20 cellular contexts compared by ENCODE assay signal in the genomic region with DNA sequence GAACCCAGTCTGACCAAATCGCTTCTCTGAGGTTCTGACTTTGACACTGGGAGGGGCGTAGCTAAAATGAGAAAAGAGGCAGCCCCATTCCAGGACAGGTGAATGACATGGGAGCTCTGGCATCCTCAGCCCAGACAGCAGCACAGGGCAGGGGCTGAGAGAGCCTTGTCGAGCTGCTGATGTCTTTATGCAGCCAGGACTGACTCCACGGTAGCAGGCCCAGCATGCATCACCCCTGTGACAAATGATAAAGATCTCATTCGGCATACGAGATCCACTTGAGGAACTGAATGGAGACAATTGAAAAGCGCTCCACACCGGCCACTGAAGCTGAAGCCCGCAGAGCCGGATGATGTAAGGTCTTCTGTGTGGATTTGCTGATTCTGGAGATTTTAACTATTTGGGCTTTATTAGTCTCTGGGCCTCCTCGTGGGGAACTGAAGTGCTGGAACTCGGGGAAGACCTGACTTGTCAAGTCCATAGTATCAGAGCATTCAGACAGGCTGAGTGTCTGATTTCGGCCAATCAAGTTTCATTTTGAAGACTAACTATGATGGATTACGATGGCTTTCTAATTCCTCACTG.
"Had no signal": no experiment of that assay in that cellular context is flagged by ENCODE, and none has a peak within 500 bp of the region (broad histone marks: within the 10 kb centered on the region; RNA-seq: fewer than 3 reads in every experiment).

No MANE protein-coding gene starts in this region.

- H3K4me3 ChIP-seq: coronary artery, lower lobe of right lung, spleen, testis had no signal

- H3K4me1 ChIP-seq: lower lobe of right lung, spleen, testis had no signal

- DNase-seq: activated CD4-positive, alpha-beta T cell treated with anti-CD3 and anti-CD28 coated beads for 1 hour; activated CD8-positive, alpha-beta memory T cell treated with anti-CD3 and anti-CD28 coated beads for 24 hours; activated CD8-positive, alpha-beta memory T cell treated with anti-CD3 and anti-CD28 coated beads, Interleukin-2, amount 50 U/mL, for 48 hours; activated effector memory CD4-positive, alpha-beta T cell treated with Interleukin-2 at 50 U/mL for 16 hours; activated naive CD4-positive, alpha-beta T cell treated with anti-CD3 and anti-CD28 coated beads, Interleukin-2, amount 10 ng/mL, durations not matched to agents 7 days and 5 days; activated naive CD8-positive, alpha-beta T cell treated with anti-CD3 and anti-CD28 coated beads, Interleukin-2, amount 50 U/mL, for 24 hours; activated T-cell treated with anti-CD3 and anti-CD28 coated beads, Interleukin-2, amount 50 U/mL, for 48 hours; aorta; foreskin melanocyte; glutamatergic neuron; hypothalamus; lower lobe of right lung; nucleus accumbens; spleen; stimulated activated CD4-positive, alpha-beta T cell treated with anti-CD3 and anti-CD28 coated beads, Interleukin-4, amount 100 ng/mL, for 4 hours; testis; WERI-Rb-1 had no signal

- H3K36me3 ChIP-seq: lower lobe of right lung, spleen, WERI-Rb-1 had no signal

- H3K9me3 ChIP-seq: lower lobe of right lung, spleen, testis had no signal

- H3K27me3 ChIP-seq: testis had no signal

- H3K27ac ChIP-seq: coronary artery, spleen, testis, WERI-Rb-1 had no signal

- FAIRE-seq: keratinocyte had no signal

- ATAC-seq: activated naive CD8-positive, alpha-beta T cell treated with anti-CD3 and anti-CD28 coated beads, Interleukin-2, amount 50 U/mL, for 24 hours; stimulated activated memory B cell treated with anti-CD40 and anti-IgM and Interleukin-4, amounts not matched to agents 10 μg/mL and 1 μg/mL and 100 μg/mL, for 72 hours had no signal
